In genomic region chr11:128039140-128040021, GRCh38 we compare ENCODE assay signal across 8 cellular contexts.
A peak's percentile ranks its signal among the peaks of the same experiment; 100 is the strongest.
DNase-seq lines count a peak whose midpoint lies in the region; ATAC-seq and TF ChIP-seq lines count a peak whose summit lies in the region.

No MANE protein-coding gene starts in this region.

- peak overlapping the region; percentile 59 for H3K4me3 Mint-ChIP-seq in CD8-positive, alpha-beta T cell

- peak overlapping the region; percentile 87 for H3K27ac Mint-ChIP-seq in CD8-positive, alpha-beta T cell

- TF ChIP-seq CTCF in CD8-positive, alpha-beta T cell (IDR thresholded peaks at IDR 0.05): peak; percentile 22

- no peaks in the 10 kb centered on the region for H3K27me3 Mint-ChIP-seq in CD8-positive, alpha-beta T cell (ENCODE audit: low read depth)

- no peaks in the 10 kb centered on the region for H3K36me3 Mint-ChIP-seq in CD8-positive, alpha-beta T cell

- H3K4me1 ChIP-seq in CD8-positive, alpha-beta T cell (ENCODE audit: insufficient read depth, low read length): peaks cover 76% of the 10 kb centered on the region

- peak overlapping the region; percentile 40 for H3K4me3 ChIP-seq in CD8-positive, alpha-beta T cell (ENCODE audit: low read depth, low read length)
- no peak overlapping the region for H3K4me3 ChIP-seq in skeletal muscle cell (ENCODE audit: low read depth, low read length)

- ATAC-seq in CD8-positive, alpha-beta T cell: peak; percentile 91
- ATAC-seq in GM21529 (IDR thresholded peaks at IDR 0.05; ENCODE audit: unreplicated experiment): peak; percentile 85

- DNase-seq in CD8-positive, alpha-beta T cell: peak; percentile 48 to 85 (median 71)
- DNase-seq in Kasumi-1 (lab: John Stamatoyannopoulos, UW) (peak; percentile 79 to 82), skeletal muscle cell (ENCODE audit: low read depth) (peak; percentile 95), foreskin melanocyte (no peak), NCI-H524 treated with DMSO at 0.1 percent for 48 hours (lab: John Stamatoyannopoulos, UW) (no peak)
- DNase-seq in activated CD4-positive, alpha-beta T cell treated with anti-CD3 and anti-CD28 coated beads for 4 hours: peak; percentile 73 to 79
- DNase-seq in effector CD4-positive, alpha-beta T cell: peak; percentile 63

- no peaks in the 10 kb centered on the region for H3K9me3 ChIP-seq in CD8-positive, alpha-beta T cell (ENCODE audit: low read length)

- H3K27ac ChIP-seq in CD8-positive, alpha-beta T cell (ENCODE audit: low read depth, low read length): peak overlapping the region; percentile 55

- intact Hi-C loops in CD8-positive, alpha-beta T cell (cut with DNase I, micrococcal nuclease): loop anchor here (1.0 to 10.0 kb wide), 6 partner anchors 12 to 485 kb away; no protein-coding TSS in a partner anchor

- POLR2A ChIA-PET in CD8-positive, alpha-beta T cell (lab: Charles Lee): interaction anchor here (0.6 to 4.2 kb wide), 14 partner anchors 10 to 585 kb away, joined by 3 to 44 read pairs (median 4); no protein-coding TSS in a partner anchor

- no peaks in the 10 kb centered on the region for H3K27me3 ChIP-seq in CD8-positive, alpha-beta T cell (ENCODE audit: insufficient read depth, low read length)

- H3K9me3 Mint-ChIP-seq in CD8-positive, alpha-beta T cell: no peaks in the 10 kb centered on the region

- CTCF ChIA-PET in CD8-positive, alpha-beta T cell (lab: Charles Lee): interaction anchor here (0.6 to 5.1 kb wide), 20 partner anchors 10 to 1843 kb away, joined by 3 to 104 read pairs (median 3); no protein-coding TSS in a partner anchor

- no peaks in the 10 kb centered on the region for H3K36me3 ChIP-seq in CD8-positive, alpha-beta T cell (ENCODE audit: insufficient read depth, low read length)

- H3K4me1 Mint-ChIP-seq in CD8-positive, alpha-beta T cell (ENCODE audit: low read depth): peaks cover 56% of the 10 kb centered on the region

Comparison
In these comparisons a context has a peak if more than half of its experiments do, and no peak if none do; other contexts are left out.
1. DNase-seq: peak in CD8-positive, alpha-beta T cell (7 of 7), Kasumi-1 (2 of 2), activated CD4-positive, alpha-beta T cell treated with anti-CD3 and anti-CD28 coated beads for 4 hours (2 of 2), effector CD4-positive, alpha-beta T cell (single experiment) and skeletal muscle cell (single experiment); none in foreskin melanocyte (single experiment) and NCI-H524 treated with DMSO at 0.1 percent for 48 hours (single experiment).